ENCODE assay signal across 15 cellular contexts in genomic region chr18:8762968-8763367, GRCh38.
"Had no signal": no experiment of that assay in that cellular context is flagged by ENCODE, and none has a peak within 500 bp of the region (broad histone marks: within the 10 kb centered on the region; RNA-seq: fewer than 3 reads in every experiment).

No MANE protein-coding gene starts in this region.

- H3K4me3 ChIP-seq: gastrocnemius medialis, heart right ventricle, lung, smooth muscle cell, suprapubic skin, upper lobe of left lung had no signal

- ATAC-seq: activated T-helper 17 cell treated with anti-CD3 and anti-CD28 coated beads, Interleukin-2, amount 50 U/mL, for 72 hours; gastrocnemius medialis; heart right ventricle; naive thymus-derived CD8-positive, alpha-beta T cell; right cardiac atrium; stimulated activated naive CD8-positive, alpha-beta T cell treated with anti-CD3 and anti-CD28 coated beads, Interleukin-15, Interleukin-2, amounts not matched to agents 100 U/mL and 50 U/mL, for 24 hours had no signal

- H3K4me1 ChIP-seq: gastrocnemius medialis, upper lobe of left lung had no signal

- H3K9me3 ChIP-seq: gastrocnemius medialis, suprapubic skin, upper lobe of left lung had no signal

- H3K36me3 ChIP-seq: gastrocnemius medialis, heart right ventricle, upper lobe of left lung had no signal

- DNase-seq: activated CD4-positive, alpha-beta T cell treated with anti-CD3 and anti-CD28 coated beads, Interleukin-2, amount 50 U/mL, for 1 hour; activated naive CD4-positive, alpha-beta T cell treated with Interleukin-2 at 50 U/mL for 16 hours; activated T-cell treated with anti-CD3 and anti-CD28 coated beads for 4 hours; anterior cingulate cortex; erythroblast; gastrocnemius medialis; heart right ventricle; naive thymus-derived CD8-positive, alpha-beta T cell; right cardiac atrium; stimulated activated naive CD8-positive, alpha-beta T cell treated with anti-CD3 and anti-CD28 coated beads, Interleukin-15, Interleukin-2, amounts not matched to agents 100 U/mL and 50 U/mL, for 24 hours had no signal

- H3K27me3 ChIP-seq: gastrocnemius medialis, heart right ventricle, suprapubic skin, upper lobe of left lung had no signal

- H3K27ac ChIP-seq: gastrocnemius medialis, heart right ventricle, suprapubic skin, upper lobe of left lung had no signal
